ENCODE assay signal across 8 cellular contexts in genomic region chr19:3801412-3802096, GRCh38. TPM values are rescaled to one million over a fixed set of nuclear protein-coding genes. Genes with fewer than 3 reads are reported as not detected.
A peak's percentile ranks its signal among the peaks of the same experiment; 100 is the strongest.
DNase-seq lines count a peak whose midpoint lies in the region; ATAC-seq, FAIRE-seq and TF ChIP-seq lines count a peak whose summit lies in the region.

No MANE protein-coding gene starts in this region.

- FAIRE-seq in astrocyte (lab: Jason Lieb, UNC), result no peak

- H3K79me2 ChIP-seq in astrocyte (ENCODE audit: insufficient read depth, low read length), result no peaks in the 10 kb centered on the region

- H3K4me3 ChIP-seq in astrocyte (ENCODE audit: insufficient read depth, low read depth, low read length), result no peak overlapping the region

- H3K9me3 Mint-ChIP-seq in astrocyte (ENCODE audit: unreplicated experiment), result no peaks in the 10 kb centered on the region

- peak overlapping the region; percentile 40 for H2AFZ ChIP-seq in astrocyte (ENCODE audit: low read depth, low read length)

- peak; percentile 63 for DNase-seq in Daoy (ENCODE audit: low read depth)
- peak; percentile 36 for DNase-seq in RWPE1 (ENCODE audit: low spot score)
- DNase-seq in astrocyte (ENCODE audit: low read depth), result peak; percentile 5
- peak; percentile 82 for DNase-seq in iPS-NIHi11 (ENCODE audit: low spot score)
- DNase-seq in stimulated activated CD4-positive, alpha-beta T cell treated with anti-CD3 and anti-CD28 coated beads, TNF-alpha, amount 100 ng/mL, for 24 hours (ENCODE audit: low read depth in 3 of 3), result peak in 2 of 3 experiments; percentile 40 to 63

- ATAC-seq in HG02981 (IDR thresholded peaks at IDR 0.05; ENCODE audit: unreplicated experiment) (no peak), GM21360 (IDR thresholded peaks at IDR 0.05; ENCODE audit: unreplicated experiment) (no peak), GM18520 (IDR thresholded peaks at IDR 0.05; ENCODE audit: unreplicated experiment) (no peak)

- H3K27me3 Mint-ChIP-seq in astrocyte (ENCODE audit: low read depth, unreplicated experiment), result peaks cover 42% of the 10 kb centered on the region

- peak overlapping the region; percentile 76 for H3K4me2 ChIP-seq in astrocyte (ENCODE audit: low read length)

- H4K20me1 ChIP-seq in astrocyte (ENCODE audit: insufficient read depth, low read length), result no peaks in the 10 kb centered on the region

- H3K27ac ChIP-seq in RWPE1, result no peak overlapping the region
- no peak overlapping the region for H3K27ac ChIP-seq in astrocyte (ENCODE audit: low read depth, low read length)

- H3K4me1 ChIP-seq in astrocyte (ENCODE audit: insufficient read depth, low read length), result peaks cover 8% of the 10 kb centered on the region

- POLR2A ChIA-PET in RWPE1 (lab: Yijun Ruan, JAX; ENCODE audit: low non-redundant PET), result no interaction called here

- H3K36me3 Mint-ChIP-seq in astrocyte (ENCODE audit: low read depth, unreplicated experiment), result no peaks in the 10 kb centered on the region

- peaks cover 4% of the 10 kb centered on the region for H3K9me3 ChIP-seq in astrocyte (ENCODE audit: insufficient read depth, low read depth, low read length)

- CTCF ChIA-PET in RWPE1 (lab: Yijun Ruan, JAX), result no interaction called here

- H3K36me3 ChIP-seq in astrocyte (ENCODE audit: insufficient read depth, low read length), result no peaks in the 10 kb centered on the region

- H3K27me3 ChIP-seq in astrocyte (ENCODE audit: insufficient read depth, low read length), result peaks cover 25% of the 10 kb centered on the region

- no peak overlapping the region for H3K9ac ChIP-seq in astrocyte (ENCODE audit: low read length)

- H3K4me3 Mint-ChIP-seq in astrocyte (ENCODE audit: unreplicated experiment), result no peak overlapping the region

- no peak overlapping the region for H3K27ac Mint-ChIP-seq in astrocyte (ENCODE audit: unreplicated experiment)

- H3K4me1 Mint-ChIP-seq in astrocyte (ENCODE audit: low read depth, unreplicated experiment), result no peaks in the 10 kb centered on the region

- TF ChIP-seq CTCF in RWPE1 (conservative IDR thresholded peaks at IDR 0.05; ENCODE audit: low read depth) (no peak), astrocyte (IDR thresholded peaks at IDR 0.05; ENCODE audit: insufficient read depth, low read depth, low read length) (no peak)

RNA-seq across cellular contexts. Expression of gene MATK, which starts 15.4 kb away (rescaled TPM):
- total RNA-seq in Daoy (2014; rRNA removed; shearing (Covaris generic)), result 0.86 and 4.0 TPM in 2 replicates
- total RNA-seq in astrocyte, result 0.22 TPM in 1 of 2 replicates, not detected in the other

RNA-seq across cellular contexts. Expression of gene RAX2, which starts 29.5 kb away (rescaled TPM):
- not detected in 2 replicates for total RNA-seq in Daoy (2014; rRNA removed; shearing (Covaris generic))
- total RNA-seq in astrocyte, result not detected in 2 replicates

RNA-seq across cellular contexts. Expression of gene MRPL54, which starts 39.1 kb away (rescaled TPM):
- 140 and 153 TPM in 2 replicates for total RNA-seq in Daoy (2014; rRNA removed; shearing (Covaris generic))
- 41.6 and 43.5 TPM in 2 replicates for total RNA-seq in astrocyte

RNA-seq across cellular contexts. Expression of gene APBA3, which starts 40.1 kb away (rescaled TPM):
- total RNA-seq in Daoy (2014; rRNA removed; shearing (Covaris generic)), result 30.9 and 32.6 TPM in 2 replicates
- 16.4 and 16.5 TPM in 2 replicates for total RNA-seq in astrocyte

Comparison
In these comparisons a context has a peak if more than half of its experiments do, and no peak if none do; other contexts are left out.
1. DNase-seq: peak in every context shown above with its lines; median percentile 82 in iPS-NIHi11; 63 in Daoy; 52 in stimulated activated CD4-positive, alpha-beta T cell treated with anti-CD3 and anti-CD28 coated beads, TNF-alpha, amount 100 ng/mL, for 24 hours; 36 in RWPE1; 5 in astrocyte.